7 cellular contexts compared by ENCODE assay signal in genomic region chr7:121133444-121133843, GRCh38.
"Had no signal": no experiment of that assay in that cellular context is flagged by ENCODE, and none has a peak within 500 bp of the region (broad histone marks: within the 10 kb centered on the region; RNA-seq: fewer than 3 reads in every experiment).

No MANE protein-coding gene starts in this region.

- H3K4me3 ChIP-seq: GM23338 had no signal

- H3K9ac ChIP-seq: KMS-11 had no signal

- H3K9me3 Mint-ChIP-seq: GM23338, H9, HFFc6 had no signal

- ATAC-seq: GM23338 had no signal

- H3K4me3 Mint-ChIP-seq: GM23338, H9, HFFc6 had no signal

- H3K27ac ChIP-seq: KMS-11 had no signal

- H3K4me2 ChIP-seq: GM23338, KMS-11 had no signal

- DNase-seq: H9, HCEC 1CT, HFFc6, IMR-90, KBM-7 had no signal

- H2AFZ ChIP-seq: GM23338 had no signal

- H3K27ac Mint-ChIP-seq: GM23338, H9 had no signal
